Comparison of ENCODE assay signal across 1 cellular context in genomic region chrX:70436380-70436779, GRCh38.
TF ChIP-seq lines count a peak whose summit lies in the region.

No MANE protein-coding gene starts in this region.

TF ChIP-seq in SK-N-SH, 30 proteins besides CTCF, POLR2A, EP300 and RAD21 (continued from another document):
- TF ChIP-seq, protein P1, sequence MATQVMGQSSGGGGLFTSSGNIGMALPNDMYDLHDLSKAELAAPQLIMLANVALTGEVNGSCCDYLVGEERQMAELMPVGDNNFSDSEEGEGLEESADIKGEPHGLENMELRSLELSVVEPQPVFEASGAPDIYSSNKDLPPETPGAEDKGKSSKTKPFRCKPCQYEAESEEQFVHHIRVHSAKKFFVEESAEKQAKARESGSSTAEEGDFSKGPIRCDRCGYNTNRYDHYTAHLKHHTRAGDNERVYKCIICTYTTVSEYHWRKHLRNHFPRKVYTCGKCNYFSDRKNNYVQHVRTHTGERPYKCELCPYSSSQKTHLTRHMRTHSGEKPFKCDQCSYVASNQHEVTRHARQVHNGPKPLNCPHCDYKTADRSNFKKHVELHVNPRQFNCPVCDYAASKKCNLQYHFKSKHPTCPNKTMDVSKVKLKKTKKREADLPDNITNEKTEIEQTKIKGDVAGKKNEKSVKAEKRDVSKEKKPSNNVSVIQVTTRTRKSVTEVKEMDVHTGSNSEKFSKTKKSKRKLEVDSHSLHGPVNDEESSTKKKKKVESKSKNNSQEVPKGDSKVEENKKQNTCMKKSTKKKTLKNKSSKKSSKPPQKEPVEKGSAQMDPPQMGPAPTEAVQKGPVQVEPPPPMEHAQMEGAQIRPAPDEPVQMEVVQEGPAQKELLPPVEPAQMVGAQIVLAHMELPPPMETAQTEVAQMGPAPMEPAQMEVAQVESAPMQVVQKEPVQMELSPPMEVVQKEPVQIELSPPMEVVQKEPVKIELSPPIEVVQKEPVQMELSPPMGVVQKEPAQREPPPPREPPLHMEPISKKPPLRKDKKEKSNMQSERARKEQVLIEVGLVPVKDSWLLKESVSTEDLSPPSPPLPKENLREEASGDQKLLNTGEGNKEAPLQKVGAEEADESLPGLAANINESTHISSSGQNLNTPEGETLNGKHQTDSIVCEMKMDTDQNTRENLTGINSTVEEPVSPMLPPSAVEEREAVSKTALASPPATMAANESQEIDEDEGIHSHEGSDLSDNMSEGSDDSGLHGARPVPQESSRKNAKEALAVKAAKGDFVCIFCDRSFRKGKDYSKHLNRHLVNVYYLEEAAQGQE (IDR thresholded peaks at IDR 0.05; ENCODE audit: low read depth, low read length), result no peak
- TF ChIP-seq MXI1 (IDR thresholded peaks at IDR 0.05; ENCODE audit: low read depth, low read length), result no peak
